ENCODE assay signal across 24 cellular contexts in genomic region chr1:113433177-113433576, GRCh38.
"Had no signal": no experiment of that assay in that cellular context is flagged by ENCODE, and none has a peak within 500 bp of the region (broad histone marks: within the 10 kb centered on the region; RNA-seq: fewer than 3 reads in every experiment).

No MANE protein-coding gene starts in this region.

- H3K27me3 ChIP-seq: esophagus muscularis mucosa, gastrocnemius medialis, ovary, right lobe of liver, suprapubic skin, transverse colon, upper lobe of right lung, uterus had no signal

- H3K4me2 ChIP-seq: smooth muscle cell had no signal

- DNase-seq: dermis blood vessel endothelial cell; effector memory CD4-positive, alpha-beta T cell; gastrocnemius medialis; head of caudate nucleus; kidney; natural killer cell; occipital lobe; ovary; retina; right lobe of liver; stimulated activated CD4-positive, alpha-beta T cell treated with anti-CD3 and anti-CD28 coated beads, Interleukin-12 subunit alpha, Interleukin-12 subunit beta, amount 100 ng/mL, for 4 hours; stimulated activated CD4-positive, alpha-beta T cell treated with anti-CD3 and anti-CD28 coated beads, Interleukin-1b, Interleukin-23, amount 100 ng/mL, for 48 hours; stimulated activated CD4-positive, alpha-beta T cell treated with anti-CD3 and anti-CD28 coated beads, Interleukin-4, amount 100 ng/mL, for 1 hour; stimulated activated CD8-positive, alpha-beta memory T cell treated with anti-CD3 and anti-CD28 coated beads, Interleukin-4, amount 100 ng/mL, for 48 hours; stimulated activated naive CD4-positive, alpha-beta T cell; stimulated activated naive CD8-positive, alpha-beta T cell treated with anti-CD3 and anti-CD28 coated beads, Interleukin-15, amount 100 ng/mL, for 72 hours; transverse colon; upper lobe of right lung; uterus had no signal

- H3K36me3 ChIP-seq: esophagus muscularis mucosa, gastrocnemius medialis, ovary, right lobe of liver, suprapubic skin, transverse colon, upper lobe of right lung, uterus had no signal

- H3K27ac ChIP-seq: coronary artery, esophagus muscularis mucosa, gastrocnemius medialis, ovary, suprapubic skin, transverse colon, upper lobe of right lung, uterus had no signal

- ATAC-seq: gastrocnemius medialis; natural killer cell; stimulated activated naive CD8-positive, alpha-beta T cell treated with anti-CD3 and anti-CD28 coated beads, Interleukin-15, amount 100 ng/mL, for 72 hours; upper lobe of right lung had no signal

- H3K4me3 ChIP-seq: coronary artery, esophagus muscularis mucosa, gastrocnemius medialis, lung, ovary, right lobe of liver, smooth muscle cell, suprapubic skin, transverse colon, upper lobe of right lung, uterus had no signal

- H3K4me1 ChIP-seq: gastrocnemius medialis, suprapubic skin, upper lobe of right lung, uterus had no signal

- H3K9me3 ChIP-seq: esophagus muscularis mucosa, gastrocnemius medialis, ovary, right lobe of liver, suprapubic skin, transverse colon, upper lobe of right lung, uterus had no signal
